Comparison of ENCODE assay signal across 8 cellular contexts in genomic region chr15:78872972-78873795, GRCh38. TPM values are rescaled to one million over a fixed set of nuclear protein-coding genes. Genes with fewer than 3 reads are reported as not detected.
DNase-seq lines count a peak whose midpoint lies in the region; ATAC-seq lines count a peak whose summit lies in the region.

No MANE protein-coding gene starts in this region.

- ATAC-seq in GM19438 (IDR thresholded peaks at IDR 0.05; ENCODE audit: low read depth, unreplicated experiment): peak; percentile 59
- peak; percentile 79 for ATAC-seq in activated CD8-positive, alpha-beta T cell treated with anti-CD3 and anti-CD28 coated beads, Interleukin-2, amount 10 ng/mL, durations not matched to agents 7 days and 5 days

- H3K9me3 ChIP-seq in CD4-positive, alpha-beta memory T cell (ENCODE audit: control insufficient read depth in 1 of 2, low read length in 2 of 2): no peaks in the 10 kb centered on the region

- H3K27ac ChIP-seq in CD4-positive, alpha-beta memory T cell (ENCODE audit: low read depth, low read length): peak overlapping the region; percentile 100

- H3K9me3 Mint-ChIP-seq in CD4-positive, alpha-beta memory T cell: peaks cover 0 to 3% (median 0%) of the 10 kb centered on the region in 8 donors
- H3K9me3 Mint-ChIP-seq in activated CD8-positive, alpha-beta T cell treated with anti-CD3 and anti-CD28 coated beads, Interleukin-2, amount 10 ng/mL, durations not matched to agents 7 days and 5 days (ENCODE audit: insufficient read depth): no peaks in the 10 kb centered on the region

- POLR2A ChIA-PET in CD4-positive, alpha-beta memory T cell (lab: Charles Lee; ENCODE audit: partially characterized antibody): interaction anchor here (0.6 to 3.5 kb wide), 22 partner anchors 10 to 1186 kb away, joined by 3 to 31 read pairs (median 4); partner anchors contain the start of genes CTSH, IDH3A, IREB2 and PSMA4
- POLR2A ChIA-PET in activated CD8-positive, alpha-beta T cell treated with anti-CD3 and anti-CD28 coated beads, Interleukin-2, amount 10 ng/mL, durations not matched to agents 7 days and 5 days (lab: Charles Lee): interaction anchor here (0.7 to 1.4 kb wide), 8 partner anchors 9 to 435 kb away, joined by 3 to 8 read pairs (median 4); partner anchors contain the start of genes IREB2 and PSMA4

- peak overlapping the region; percentile 59 to 91 for H3K4me3 ChIP-seq in CD4-positive, alpha-beta memory T cell (ENCODE audit: low read length in 2 of 2)

- DNase-seq in CD4-positive, alpha-beta memory T cell: peak; percentile 89 to 93 (median 91)
- DNase-seq in HK-2 (ENCODE audit: unreplicated experiment) (peak; percentile 79), NCI-H774 (lab: John Stamatoyannopoulos, UW) (peak; percentile 71), medulla oblongata (ENCODE audit: extremely low spot score) (peak; percentile 70)
- peak; percentile 92 for DNase-seq in activated CD8-positive, alpha-beta T cell treated with anti-CD3 and anti-CD28 coated beads, Interleukin-2, amount 10 ng/mL, durations not matched to agents 7 days and 5 days
- peak; percentile 84 for DNase-seq in effector CD4-positive, alpha-beta T cell
- peak; percentile 73 to 88 (median 83) for DNase-seq in stimulated activated CD4-positive, alpha-beta T cell treated with anti-CD3 and anti-CD28 coated beads, TNF-alpha, amount 100 ng/mL, for 48 hours (ENCODE audit: low read depth in 3 of 3)

- intact Hi-C loops in CD4-positive, alpha-beta memory T cell (cut with micrococcal nuclease): loop anchor here (1.0 to 10.0 kb wide), 5 partner anchors 13 to 434 kb away; partner anchors contain the start of gene PSMA4

- peak overlapping the region; percentile 100 for H3K27ac Mint-ChIP-seq in CD4-positive, alpha-beta memory T cell
- peak overlapping the region; percentile 100 for H3K27ac Mint-ChIP-seq in activated CD8-positive, alpha-beta T cell treated with anti-CD3 and anti-CD28 coated beads, Interleukin-2, amount 10 ng/mL, durations not matched to agents 7 days and 5 days

- peaks cover under 1 to 32% of the 10 kb centered on the region in 2 donors for H3K36me3 Mint-ChIP-seq in CD4-positive, alpha-beta memory T cell
- peaks cover 25% of the 10 kb centered on the region for H3K36me3 Mint-ChIP-seq in activated CD8-positive, alpha-beta T cell treated with anti-CD3 and anti-CD28 coated beads, Interleukin-2, amount 10 ng/mL, durations not matched to agents 7 days and 5 days (ENCODE audit: low read depth)

- H3K27me3 Mint-ChIP-seq in CD4-positive, alpha-beta memory T cell: no peaks in the 10 kb centered on the region
- no peaks in the 10 kb centered on the region for H3K27me3 Mint-ChIP-seq in activated CD8-positive, alpha-beta T cell treated with anti-CD3 and anti-CD28 coated beads, Interleukin-2, amount 10 ng/mL, durations not matched to agents 7 days and 5 days (ENCODE audit: low read depth)

- no peaks in the 10 kb centered on the region for H3K27me3 ChIP-seq in CD4-positive, alpha-beta memory T cell (ENCODE audit: insufficient read depth, low read length)

- H3K4me1 ChIP-seq in CD4-positive, alpha-beta memory T cell (ENCODE audit: insufficient read depth, low read length): peaks cover 43% of the 10 kb centered on the region

- CTCF ChIA-PET in CD4-positive, alpha-beta memory T cell (lab: Charles Lee; ENCODE audit: partially characterized antibody): interaction anchor here (0.6 to 2.7 kb wide), 10 partner anchors 10 to 106 kb away, joined by 3 to 9 read pairs (median 4); no protein-coding TSS in a partner anchor
- CTCF ChIA-PET in activated CD8-positive, alpha-beta T cell treated with anti-CD3 and anti-CD28 coated beads, Interleukin-2, amount 10 ng/mL, durations not matched to agents 7 days and 5 days (lab: Charles Lee): interaction anchor here (0.8 to 2.0 kb wide), 7 partner anchors 10 to 34 kb away, joined by 3 to 10 read pairs (median 5); no protein-coding TSS in a partner anchor

- peak overlapping the region; percentile 96 to 100 (median 99) for H3K4me3 Mint-ChIP-seq in CD4-positive, alpha-beta memory T cell
- peak overlapping the region; percentile 96 for H3K4me3 Mint-ChIP-seq in activated CD8-positive, alpha-beta T cell treated with anti-CD3 and anti-CD28 coated beads, Interleukin-2, amount 10 ng/mL, durations not matched to agents 7 days and 5 days

- no peaks in the 10 kb centered on the region for H3K36me3 ChIP-seq in CD4-positive, alpha-beta memory T cell (ENCODE audit: insufficient read depth, low read length)

- H3K4me1 Mint-ChIP-seq in CD4-positive, alpha-beta memory T cell: peaks cover 22 to 67% (median 35%) of the 10 kb centered on the region in 4 donors
- peaks cover 38% of the 10 kb centered on the region for H3K4me1 Mint-ChIP-seq in activated CD8-positive, alpha-beta T cell treated with anti-CD3 and anti-CD28 coated beads, Interleukin-2, amount 10 ng/mL, durations not matched to agents 7 days and 5 days (ENCODE audit: low read depth)

RNA-seq across cellular contexts. Expression of gene MORF4L1, which starts 0.5 kb away (rescaled TPM):
- total RNA-seq in CD4-positive, alpha-beta memory T cell: 100 to 1,000 TPM; 260 to 263 TPM
- 100 to 1,000 TPM; 284 to 395 TPM for polyA plus RNA-seq in CD4-positive, alpha-beta memory T cell
- 100 to 1,000 TPM; 243 to 244 TPM for total RNA-seq in activated CD8-positive, alpha-beta T cell treated with anti-CD3 and anti-CD28 coated beads, Interleukin-2, amount 10 ng/mL, durations not matched to agents 7 days and 5 days

Comparison
In these comparisons a context has a peak if more than half of its experiments do, and no peak if none do; other contexts are left out.
1. Peak in every context shown above with its lines: DNase-seq, ATAC-seq, H3K4me3 ChIP-seq and H3K27ac ChIP-seq.